In genomic region chr12:51188359-51189051, GRCh38 we compare ENCODE assay signal across 8 cellular contexts. TPM values are rescaled to one million over a fixed set of nuclear protein-coding genes. Genes with fewer than 3 reads are reported as not detected.
DNase-seq lines count a peak whose midpoint lies in the region; ATAC-seq and TF ChIP-seq lines count a peak whose summit lies in the region.

No MANE protein-coding gene starts in this region.

- no peaks in the 10 kb centered on the region for H3K9me3 Mint-ChIP-seq in neural crest cell

- DNase-seq in neural crest cell (ENCODE audit: low read depth, low spot score) = no peak
- DNase-seq in AG08395 (ENCODE audit: low spot score) = no peak
- no peak for DNase-seq in erythroblast (lab: John Stamatoyannopoulos, UW)
- no peak for DNase-seq in stimulated activated CD4-positive, alpha-beta T cell treated with anti-CD3 and anti-CD28 coated beads, Interleukin-1b, Interleukin-23, amount 100 ng/mL, for 48 hours

- no peak for TF ChIP-seq POLR2A in erythroblast (IDR thresholded peaks at IDR 0.05; ENCODE audit: low read length)

- H3K4me3 Mint-ChIP-seq in neural crest cell = no peak overlapping the region

- no peaks in the 10 kb centered on the region for H3K36me3 Mint-ChIP-seq in neural crest cell (ENCODE audit: low read depth)

- ATAC-seq in GM18867 (IDR thresholded peaks at IDR 0.05; ENCODE audit: unreplicated experiment) = peak; percentile 54
- peak; percentile 56 for ATAC-seq in GM21619 (IDR thresholded peaks at IDR 0.05; ENCODE audit: unreplicated experiment)
- ATAC-seq in HG03520 (IDR thresholded peaks at IDR 0.05; ENCODE audit: unreplicated experiment) = peak; percentile 46
- ATAC-seq in GM18519 (IDR thresholded peaks at IDR 0.05; ENCODE audit: low FRiP score, unreplicated experiment) = no peak

- no peak for TF ChIP-seq CTCF in neural crest cell (conservative IDR thresholded peaks at IDR 0.05)

- no peaks in the 10 kb centered on the region for H3K27me3 Mint-ChIP-seq in neural crest cell (ENCODE audit: low read depth)

- H3K27ac Mint-ChIP-seq in neural crest cell (ENCODE audit: unreplicated experiment) = peak overlapping the region; percentile 62

- peaks cover 8% of the 10 kb centered on the region for H3K4me1 Mint-ChIP-seq in neural crest cell

RNA-seq across cellular contexts. Expression of gene TFCP2, which starts 15.6 kb away (rescaled TPM):
- 28.5 and 28.8 TPM in 2 replicates for total RNA-seq in neural crest cell

RNA-seq across cellular contexts. Expression of gene POU6F1, which starts 29.4 kb away (rescaled TPM):
- 7.7 and 9.3 TPM in 2 replicates for total RNA-seq in neural crest cell

RNA-seq across cellular contexts. Expression of gene DAZAP2, which starts 50.1 kb away (rescaled TPM):
- 70.0 and 80.4 TPM in 2 replicates for total RNA-seq in neural crest cell
